In genomic region chr13:110519506-110519905, GRCh38 we compare ENCODE assay signal across 13 cellular contexts.
"Had no signal": no experiment of that assay in that cellular context is flagged by ENCODE, and none has a peak within 500 bp of the region (broad histone marks: within the 10 kb centered on the region; RNA-seq: fewer than 3 reads in every experiment).

No MANE protein-coding gene starts in this region.

- H3K9me3 ChIP-seq: suprapubic skin had no signal

- H3K27ac Mint-ChIP-seq: activated naive CD4-positive, alpha-beta T cell treated with anti-CD3 and anti-CD28 coated beads, Interleukin-2, amount 10 ng/mL, durations not matched to agents 7 days and 5 days; activated T-helper 17 cell treated with anti-CD3 and anti-CD28 coated beads, Interleukin-2, amount 50 U/mL, for 72 hours; nephron; stimulated activated effector memory CD8-positive, alpha-beta T cell treated with anti-CD3 and anti-CD28 coated beads, Interleukin-12 subunit alpha, Interleukin-12 subunit beta, amount 100 ng/mL, for 72 hours had no signal

- H3K27me3 ChIP-seq: suprapubic skin had no signal

- H3K36me3 ChIP-seq: suprapubic skin had no signal

- H3K27ac ChIP-seq: parathyroid adenoma had no signal

- H3K9ac ChIP-seq: parathyroid adenoma had no signal

- DNase-seq: activated CD4-positive, alpha-beta T cell treated with anti-CD3 and anti-CD28 coated beads, Interleukin-2, amount 50 U/mL, for 1 hour; activated naive CD4-positive, alpha-beta T cell treated with anti-CD3 and anti-CD28 coated beads, Interleukin-2, amount 10 ng/mL, durations not matched to agents 7 days and 5 days; activated T-cell treated with anti-CD3 and anti-CD28 coated beads for 4 hours; central memory CD4-positive, alpha-beta T cell; head of caudate nucleus; T-helper 2 cell had no signal

- H3K4me3 Mint-ChIP-seq: activated naive CD4-positive, alpha-beta T cell treated with anti-CD3 and anti-CD28 coated beads, Interleukin-2, amount 10 ng/mL, durations not matched to agents 7 days and 5 days; activated T-helper 17 cell treated with anti-CD3 and anti-CD28 coated beads, Interleukin-2, amount 50 U/mL, for 72 hours; nephron; stimulated activated effector memory CD8-positive, alpha-beta T cell treated with anti-CD3 and anti-CD28 coated beads, Interleukin-12 subunit alpha, Interleukin-12 subunit beta, amount 100 ng/mL, for 72 hours had no signal

- ATAC-seq: activated T-helper 17 cell treated with anti-CD3 and anti-CD28 coated beads, Interleukin-2, amount 50 U/mL, for 72 hours; left lobe of liver; stimulated activated effector memory CD8-positive, alpha-beta T cell treated with anti-CD3 and anti-CD28 coated beads, Interleukin-12 subunit alpha, Interleukin-12 subunit beta, amount 100 ng/mL, for 72 hours had no signal

- H3K36me3 Mint-ChIP-seq: stimulated activated effector memory CD8-positive, alpha-beta T cell treated with anti-CD3 and anti-CD28 coated beads, Interleukin-12 subunit alpha, Interleukin-12 subunit beta, amount 100 ng/mL, for 72 hours had no signal

- H3K9me3 Mint-ChIP-seq: activated T-helper 17 cell treated with anti-CD3 and anti-CD28 coated beads, Interleukin-2, amount 50 U/mL, for 72 hours; nephron; stimulated activated effector memory CD8-positive, alpha-beta T cell treated with anti-CD3 and anti-CD28 coated beads, Interleukin-12 subunit alpha, Interleukin-12 subunit beta, amount 100 ng/mL, for 72 hours had no signal

- H3K4me3 ChIP-seq: smooth muscle cell, suprapubic skin had no signal
